10 cellular contexts compared by ENCODE assay signal in genomic region chr13:50131998-50132936, GRCh38.
DNase-seq lines count a peak whose midpoint lies in the region; ATAC-seq and TF ChIP-seq lines count a peak whose summit lies in the region.
"Had no signal": no experiment of that assay in that cellular context is flagged by ENCODE, and none has a peak within 500 bp of the region (broad histone marks: within the 10 kb centered on the region; RNA-seq: fewer than 3 reads in every experiment).

No MANE protein-coding gene starts in this region.

- peak overlapping the region; percentile 49 to 90 (median 89) for H3K27ac Mint-ChIP-seq in CD4-positive, CD25-positive, alpha-beta regulatory T cell
- H3K27ac Mint-ChIP-seq in activated naive CD8-positive, alpha-beta T cell, result no peak overlapping the region
- no peak overlapping the region for H3K27ac Mint-ChIP-seq in mesothelial cell of epicardium

- ATAC-seq in CD4-positive, CD25-positive, alpha-beta regulatory T cell (ENCODE audit: low read depth in 2 of 2), result no peak

- peaks cover 4% of the 10 kb centered on the region for H3K36me3 Mint-ChIP-seq in CD4-positive, CD25-positive, alpha-beta regulatory T cell
- no peaks in the 10 kb centered on the region for H3K36me3 Mint-ChIP-seq in activated naive CD8-positive, alpha-beta T cell
- no peaks in the 10 kb centered on the region for H3K36me3 Mint-ChIP-seq in mesothelial cell of epicardium

- no peak for TF ChIP-seq EP300 in suprapubic skin (IDR thresholded peaks at IDR 0.05)

- TF ChIP-seq POLR2A in suprapubic skin (IDR thresholded peaks at IDR 0.05), result no peak

- H3K27me3 ChIP-seq in CD4-positive, CD25-positive, alpha-beta regulatory T cell (ENCODE audit: control insufficient read depth, insufficient read depth, low read length), result peaks cover 22% of the 10 kb centered on the region
- peaks cover 47% of the 10 kb centered on the region for H3K27me3 ChIP-seq in OCI-LY3 (ENCODE audit: low read depth, low read length)
- peaks cover 63% of the 10 kb centered on the region for H3K27me3 ChIP-seq in suprapubic skin

- no peak overlapping the region for H3K27ac ChIP-seq in CD4-positive, CD25-positive, alpha-beta regulatory T cell (ENCODE audit: insufficient read depth, low read length, poor library complexity, severe bottlenecking)
- no peak overlapping the region for H3K27ac ChIP-seq in OCI-LY3 (ENCODE audit: low read length)
- no peak overlapping the region for H3K27ac ChIP-seq in suprapubic skin

- H3K4me3 Mint-ChIP-seq in CD4-positive, CD25-positive, alpha-beta regulatory T cell, result peak overlapping the region; percentile 87 to 98 (median 92)
- H3K4me3 Mint-ChIP-seq in activated naive CD8-positive, alpha-beta T cell, result peak overlapping the region; percentile 53
- peak overlapping the region; percentile 52 for H3K4me3 Mint-ChIP-seq in mesothelial cell of epicardium

- H4K20me1 ChIP-seq in OCI-LY3 (ENCODE audit: insufficient read depth, low read length), result no peaks in the 10 kb centered on the region

- H2AFZ ChIP-seq in OCI-LY3 (ENCODE audit: low read depth, low read length), result no peak overlapping the region

- peak overlapping the region; percentile 72 for H3K4me3 ChIP-seq in CD4-positive, CD25-positive, alpha-beta regulatory T cell (ENCODE audit: low read depth, low read length)
- peak overlapping the region; percentile 85 for H3K4me3 ChIP-seq in OCI-LY3 (ENCODE audit: low read length)
- H3K4me3 ChIP-seq in suprapubic skin, result no peak overlapping the region

- no peaks in the 10 kb centered on the region for H3K36me3 ChIP-seq in CD4-positive, CD25-positive, alpha-beta regulatory T cell (ENCODE audit: control insufficient read depth, insufficient read depth, low read length)
- peaks cover 8% of the 10 kb centered on the region for H3K36me3 ChIP-seq in OCI-LY3 (replicated peaks; ENCODE audit: low read depth, low read length)
- H3K36me3 ChIP-seq in suprapubic skin, result no peaks in the 10 kb centered on the region

- 44% methylated on average over 37 of the region's 37 CpGs for WGBS in suprapubic skin

- no peaks in the 10 kb centered on the region for H3K79me2 ChIP-seq in OCI-LY3 (ENCODE audit: low read length)

- peaks cover 79% of the 10 kb centered on the region for H3K27me3 Mint-ChIP-seq in CD4-positive, CD25-positive, alpha-beta regulatory T cell
- H3K27me3 Mint-ChIP-seq in activated naive CD8-positive, alpha-beta T cell, result peaks cover 40% of the 10 kb centered on the region
- H3K27me3 Mint-ChIP-seq in mesothelial cell of epicardium (ENCODE audit: low read depth), result peaks cover 94% of the 10 kb centered on the region

- H3K9ac ChIP-seq in OCI-LY3 (ENCODE audit: low read length), result peak overlapping the region; percentile 3; the same call in 1 of the 2 replicates

- H3K9me3 ChIP-seq in CD4-positive, CD25-positive, alpha-beta regulatory T cell (ENCODE audit: control insufficient read depth in 2 of 2, low read length in 2 of 2), result peaks cover 0 to 2% of the 10 kb centered on the region in 2 experiments
- H3K9me3 ChIP-seq in OCI-LY3 (ENCODE audit: insufficient read depth, low read length) (no peaks in the 10 kb centered on the region; the same call in 1 of the 2 replicates), suprapubic skin (no peaks in the 10 kb centered on the region)

- peaks cover 0 to 8% (median 0%) of the 10 kb centered on the region in 7 donors for H3K9me3 Mint-ChIP-seq in CD4-positive, CD25-positive, alpha-beta regulatory T cell
- no peaks in the 10 kb centered on the region for H3K9me3 Mint-ChIP-seq in activated naive CD8-positive, alpha-beta T cell (ENCODE audit: low read depth)
- H3K9me3 Mint-ChIP-seq in mesothelial cell of epicardium, result no peaks in the 10 kb centered on the region

- H3K4me1 ChIP-seq in CD4-positive, CD25-positive, alpha-beta regulatory T cell (ENCODE audit: control insufficient read depth, insufficient read depth, low read length, poor library complexity, severe bottlenecking), result peaks cover 60% of the 10 kb centered on the region
- peaks cover 41% of the 10 kb centered on the region for H3K4me1 ChIP-seq in OCI-LY3 (ENCODE audit: low read length)
- H3K4me1 ChIP-seq in suprapubic skin, result peaks cover 37% of the 10 kb centered on the region

- TF ChIP-seq CTCF in OCI-LY3 (IDR thresholded peaks at IDR 0.05; ENCODE audit: low read depth, low read length) (no peak), mesothelial cell of epicardium (IDR thresholded peaks at IDR 0.05; ENCODE audit: unreplicated experiment) (no peak), suprapubic skin (IDR thresholded peaks at IDR 0.05) (no peak)

- DNase-seq in CD4-positive, CD25-positive, alpha-beta regulatory T cell, result peak in 2 of 3 donors; percentile 30 to 37
- DNase-seq in mesothelial cell of epicardium (ENCODE audit: low spot score in 2 of 2, unreplicated experiment in 2 of 2) (peak in 1 of 2 experiments; percentile 39), NCI-H2107 (lab: John Stamatoyannopoulos, UW) (no peak), suprapubic skin (ENCODE audit: low spot score in 2 of 2) (no peak), C1 segment of cervical spinal cord (lab: John Stamatoyannopoulos, UW) (no peak), NCI-H345 treated with DMSO at 0.1 percent for 48 hours (lab: John Stamatoyannopoulos, UW; ENCODE audit: unreplicated experiment) (no peak)
- DNase-seq: erythroblast, NCI-H82 had no signal

- H3K4me2 ChIP-seq in OCI-LY3 (ENCODE audit: low read length), result peak overlapping the region; percentile 97

- H3K4me1 Mint-ChIP-seq in CD4-positive, CD25-positive, alpha-beta regulatory T cell, result peaks cover 25 to 55% (median 42%) of the 10 kb centered on the region in 4 donors
- H3K4me1 Mint-ChIP-seq in activated naive CD8-positive, alpha-beta T cell (ENCODE audit: low read depth), result peaks cover 38% of the 10 kb centered on the region
- peaks cover 41% of the 10 kb centered on the region for H3K4me1 Mint-ChIP-seq in mesothelial cell of epicardium

Comparison
In these comparisons a context has a peak if more than half of its experiments do, and no peak if none do; other contexts are left out.
1. DNase-seq: peak in CD4-positive, CD25-positive, alpha-beta regulatory T cell (2 of 3); none in NCI-H2107 (single experiment), suprapubic skin (0 of 2), C1 segment of cervical spinal cord (0 of 14) and NCI-H345 treated with DMSO at 0.1 percent for 48 hours (single experiment).
2. H3K27ac Mint-ChIP-seq: peak in CD4-positive, CD25-positive, alpha-beta regulatory T cell (3 of 3); none in activated naive CD8-positive, alpha-beta T cell (single experiment) and mesothelial cell of epicardium (single experiment).
3. Peak in every context shown above with its lines, with median percentiles within 50 percentile points of each other: H3K4me3 Mint-ChIP-seq.